Comparison of ENCODE assay signal across 14 cellular contexts in genomic region chr1:151012684-151013471, GRCh38. TPM values are rescaled to one million over a fixed set of nuclear protein-coding genes. Genes with fewer than 3 reads are reported as not detected.
DNase-seq lines count a peak whose midpoint lies in the region; ATAC-seq and TF ChIP-seq lines count a peak whose summit lies in the region.
"Had no signal": no experiment of that assay in that cellular context is flagged by ENCODE, and none has a peak within 500 bp of the region (broad histone marks: within the 10 kb centered on the region; RNA-seq: fewer than 3 reads in every experiment).

No MANE protein-coding gene starts in this region.

- H3K4me1 ChIP-seq in Loucy (ENCODE audit: insufficient read depth, low read length, poor library complexity, severe bottlenecking): peaks cover 50% of the 10 kb centered on the region
- peaks cover 3% of the 10 kb centered on the region for H3K4me1 ChIP-seq in fibroblast of lung (ENCODE audit: control insufficient read depth, extremely low read depth, insufficient read depth, low read length)
- peaks cover 49% of the 10 kb centered on the region in 2 donors for H3K4me1 ChIP-seq in thyroid gland

- 76% methylated on average over 14 of the region's 14 CpGs for WGBS in thyroid gland, 2 donors

- intact Hi-C loops in thyroid gland (cut with DNase I): no loop called here

- H4K20me1 ChIP-seq in Loucy (ENCODE audit: insufficient read depth, low read length, poor library complexity, severe bottlenecking): no peaks in the 10 kb centered on the region
- no peaks in the 10 kb centered on the region for H4K20me1 ChIP-seq in fibroblast of lung (ENCODE audit: control insufficient read depth, extremely low read depth, insufficient read depth, low read length)

- no peak for TF ChIP-seq CTCF in Loucy (conservative IDR thresholded peaks at IDR 0.05; ENCODE audit: low read length)
- TF ChIP-seq CTCF in fibroblast of lung (conservative IDR thresholded peaks at IDR 0.05 in 1 of 2, IDR thresholded peaks at IDR 0.05 in 1 of 2; ENCODE audit: low read depth in 1 of 2, low read length in 2 of 2): no peak
- no peak for TF ChIP-seq CTCF in mesothelial cell of epicardium (IDR thresholded peaks at IDR 0.05; ENCODE audit: unreplicated experiment)
- no peak for TF ChIP-seq CTCF in thyroid gland (IDR thresholded peaks at IDR 0.05)

- H3K4me3 ChIP-seq in Loucy (ENCODE audit: low read length, poor library complexity, severe bottlenecking) (peak overlapping the region; percentile 15), fibroblast of lung (replicated peaks in 1 of 4; ENCODE audit: control extremely low read depth in 1 of 4, insufficient read depth in 1 of 4, low read depth in 3 of 4, low read length in 4 of 4) (no peak overlapping the region), thyroid gland (replicated peaks in 1 of 3) (no peak overlapping the region)

- peak overlapping the region; percentile 17 for H3K9ac ChIP-seq in Loucy (ENCODE audit: low read depth, low read length, poor library complexity, severe bottlenecking)
- no peak overlapping the region for H3K9ac ChIP-seq in fibroblast of lung (ENCODE audit: insufficient read depth, low read length)

- H2AFZ ChIP-seq in Loucy (ENCODE audit: low read length) (no peak overlapping the region), fibroblast of lung (ENCODE audit: low read length) (no peak overlapping the region)

- DNase-seq in fibroblast of lung (ENCODE audit: low read depth in 2 of 2): peak in 1 of 2 donors; percentile 51
- DNase-seq in mesothelial cell of epicardium (ENCODE audit: low spot score in 2 of 2, unreplicated experiment in 2 of 2): no peak
- peak; percentile 44 to 60 for DNase-seq in thyroid gland
- no peak for DNase-seq in NCI-H2196 treated with DMSO at 0.1 percent for 48 hours (lab: John Stamatoyannopoulos, UW; ENCODE audit: unreplicated experiment)
- no peak for DNase-seq in NCI-H748 treated with DMSO at 0.1 percent for 48 hours (lab: John Stamatoyannopoulos, UW)
- DNase-seq: activated naive CD4-positive, alpha-beta T cell treated with anti-CD3 and anti-CD28 coated beads, Interleukin-2, amount 10 ng/mL, durations not matched to agents 7 days and 5 days; foreskin melanocyte; NCI-H1417 treated with DMSO at 0.1 percent for 48 hours; NCI-H526 treated with DMSO at 0.1 percent for 48 hours; stimulated activated CD4-positive, alpha-beta T cell treated with anti-CD3 and anti-CD28 coated beads, Interleukin-4, amount 100 ng/mL, for 1 hour; stimulated activated naive B cell treated with anti-CD40 and anti-IgM and Interleukin-4, amounts not matched to agents 10 μg/mL and 1 μg/mL and 100 μg/mL, for 72 hours had no signal

- no peak overlapping the region for H3K4me3 Mint-ChIP-seq in mesothelial cell of epicardium
- H3K4me3 Mint-ChIP-seq: activated naive CD4-positive, alpha-beta T cell treated with anti-CD3 and anti-CD28 coated beads, Interleukin-2, amount 10 ng/mL, durations not matched to agents 7 days and 5 days; stimulated activated naive B cell treated with anti-CD40 and anti-IgM and Interleukin-4, amounts not matched to agents 10 μg/mL and 1 μg/mL and 100 μg/mL, for 72 hours had no signal

- peaks cover 31% of the 10 kb centered on the region for H3K4me1 Mint-ChIP-seq in mesothelial cell of epicardium

- peaks cover 7% of the 10 kb centered on the region; the same call in 1 of the 2 replicates for H3F3A ChIP-seq in Loucy (ENCODE audit: low read depth)

- H3K36me3 ChIP-seq in Loucy (ENCODE audit: insufficient read depth, low read length): no peaks in the 10 kb centered on the region
- no peaks in the 10 kb centered on the region for H3K36me3 ChIP-seq in fibroblast of lung (ENCODE audit: control insufficient read depth, insufficient read depth, low read length)
- H3K36me3 ChIP-seq in thyroid gland: peaks cover 0 to 3% of the 10 kb centered on the region in 2 donors

- H3K27me3 Mint-ChIP-seq in mesothelial cell of epicardium (ENCODE audit: low read depth): no peaks in the 10 kb centered on the region
- H3K27me3 Mint-ChIP-seq: activated naive CD4-positive, alpha-beta T cell treated with anti-CD3 and anti-CD28 coated beads, Interleukin-2, amount 10 ng/mL, durations not matched to agents 7 days and 5 days; stimulated activated naive B cell treated with anti-CD40 and anti-IgM and Interleukin-4, amounts not matched to agents 10 μg/mL and 1 μg/mL and 100 μg/mL, for 72 hours had no signal

- TF ChIP-seq POLR2A in thyroid gland (IDR thresholded peaks at IDR 0.05): no peak

- no peak for ATAC-seq in GM18858 (IDR thresholded peaks at IDR 0.05; ENCODE audit: unreplicated experiment)
- ATAC-seq: HCT116; stimulated activated naive B cell treated with anti-CD40 and anti-IgM and Interleukin-4, amounts not matched to agents 10 μg/mL and 1 μg/mL and 100 μg/mL, for 72 hours had no signal

- H3K36me3 Mint-ChIP-seq in mesothelial cell of epicardium: peaks cover 2% of the 10 kb centered on the region

- H3K9me2 ChIP-seq in Loucy (replicated peaks; ENCODE audit: low read depth, low read length): no peaks in the 10 kb centered on the region

- no peaks in the 10 kb centered on the region for H3K9me3 ChIP-seq in Loucy (ENCODE audit: insufficient read depth, low read depth, low read length)
- H3K9me3 ChIP-seq in fibroblast of lung (ENCODE audit: control insufficient read depth, insufficient read depth, low read depth, low read length): no peaks in the 10 kb centered on the region
- no peaks in the 10 kb centered on the region for H3K9me3 ChIP-seq in thyroid gland

- peak overlapping the region; percentile 16 for H3K27ac ChIP-seq in fibroblast of lung (ENCODE audit: insufficient read depth, low read length)
- H3K27ac ChIP-seq in thyroid gland: peak overlapping the region; percentile 94 to 98 (median 96)

- peak overlapping the region; percentile 71 for H3K27ac Mint-ChIP-seq in mesothelial cell of epicardium
- H3K27ac Mint-ChIP-seq: activated naive CD4-positive, alpha-beta T cell treated with anti-CD3 and anti-CD28 coated beads, Interleukin-2, amount 10 ng/mL, durations not matched to agents 7 days and 5 days; stimulated activated naive B cell treated with anti-CD40 and anti-IgM and Interleukin-4, amounts not matched to agents 10 μg/mL and 1 μg/mL and 100 μg/mL, for 72 hours had no signal

- H3K79me2 ChIP-seq in Loucy (ENCODE audit: insufficient read depth, low read length): peaks cover 34% of the 10 kb centered on the region
- H3K79me2 ChIP-seq in fibroblast of lung (ENCODE audit: control insufficient read depth, insufficient read depth, low read length): no peaks in the 10 kb centered on the region

- peak overlapping the region; percentile 48 for H3K4me2 ChIP-seq in Loucy (ENCODE audit: low read depth, low read length, poor library complexity, severe bottlenecking)
- no peak overlapping the region for H3K4me2 ChIP-seq in fibroblast of lung (ENCODE audit: extremely low read depth, insufficient read depth, low read length)

- H3K9me3 Mint-ChIP-seq in mesothelial cell of epicardium: no peaks in the 10 kb centered on the region
- H3K9me3 Mint-ChIP-seq: activated naive CD4-positive, alpha-beta T cell treated with anti-CD3 and anti-CD28 coated beads, Interleukin-2, amount 10 ng/mL, durations not matched to agents 7 days and 5 days; stimulated activated naive B cell treated with anti-CD40 and anti-IgM and Interleukin-4, amounts not matched to agents 10 μg/mL and 1 μg/mL and 100 μg/mL, for 72 hours had no signal

- H3K27me3 ChIP-seq in Loucy (ENCODE audit: insufficient read depth, low read length, poor library complexity, severe bottlenecking) (no peaks in the 10 kb centered on the region), fibroblast of lung (ENCODE audit: control insufficient read depth, insufficient read depth, low read length) (no peaks in the 10 kb centered on the region), thyroid gland (no peaks in the 10 kb centered on the region)

RNA-seq across cellular contexts. Expression of gene PRUNE1, which starts 4.6 kb away (rescaled TPM):
- 6.3 and 7.2 TPM in 2 replicates for total RNA-seq in fibroblast of lung
- 11.8 and 16.6 TPM in 2 replicates for polyA plus RNA-seq in fibroblast of lung
- 5.9 and 8.2 TPM in 2 replicates for polyA plus RNA-seq in fibroblast of lung (2012)
- 9.5 and 11.0 TPM in 2 replicates for polyA minus RNA-seq in fibroblast of lung (ENCODE audit: low replicate concordance)
- 25.0 to 25.8 TPM (median 25.4 TPM) in 3 replicates for total RNA-seq in mesothelial cell of epicardium
- total RNA-seq in thyroid gland: 10 to 100 TPM; 66.0 to 79.0 (median 76.3) TPM

RNA-seq across cellular contexts. Expression of gene MINDY1, which starts 6.2 kb away (rescaled TPM):
- total RNA-seq in fibroblast of lung (9.2 and 17.3 TPM in 2 replicates), mesothelial cell of epicardium (29.7 to 31.7 TPM (median 30.9 TPM) in 3 replicates), thyroid gland (100 to 1,000 TPM in 1 of 4 donors, 10 to 100 TPM in 3; 50.9 to 103 (median 90.4) TPM)
- 10.1 and 11.7 TPM in 2 replicates for polyA plus RNA-seq in fibroblast of lung
- 10.4 and 14.0 TPM in 2 replicates for polyA plus RNA-seq in fibroblast of lung (2012)
- polyA minus RNA-seq in fibroblast of lung (ENCODE audit: low replicate concordance): 38.7 and 54.7 TPM in 2 replicates

RNA-seq across cellular contexts. Expression of gene BNIPL, which starts 23.5 kb away (rescaled TPM):
- total RNA-seq in fibroblast of lung (under 0.01 and 0.33 TPM in 2 replicates), mesothelial cell of epicardium (4.2 to 5.7 TPM (median 4.6 TPM) in 3 replicates), thyroid gland (10 to 100 TPM in 1 of 4 donors, 1 to 10 TPM in 3; 4.0 to 16.8 (median 5.0) TPM)
- 0.07 and 0.10 TPM in 2 replicates for polyA plus RNA-seq in fibroblast of lung
- 0.17 TPM in 1 of 2 replicates, not detected in the other for polyA plus RNA-seq in fibroblast of lung (2012)
- not detected in 2 replicates for polyA minus RNA-seq in fibroblast of lung (ENCODE audit: low replicate concordance)

RNA-seq across cellular contexts. Expression of gene ANXA9, which starts 30.8 kb away (rescaled TPM):
- total RNA-seq in fibroblast of lung (under 0.01 and 0.33 TPM in 2 replicates), mesothelial cell of epicardium (1.2 TPM in 3 replicates), thyroid gland (10 to 100 TPM in 2 of 4 donors, 1 to 10 TPM in 2; 5.8 to 14.9 (median 10.0) TPM)
- polyA plus RNA-seq in fibroblast of lung: 0.03 and 0.07 TPM in 2 replicates
- polyA plus RNA-seq in fibroblast of lung (2012): 0.53 and 0.71 TPM in 2 replicates
- 0.75 TPM in 1 of 2 replicates, not detected in the other for polyA minus RNA-seq in fibroblast of lung (ENCODE audit: low replicate concordance)

RNA-seq across cellular contexts. Expression of gene C1orf56, which starts 34.7 kb away (rescaled TPM):
- total RNA-seq in fibroblast of lung (2.8 and 3.5 TPM in 2 replicates), mesothelial cell of epicardium (4.2 to 4.6 TPM (median 4.2 TPM) in 3 replicates), thyroid gland (10 to 100 TPM in 3 of 4 donors, 1 to 10 TPM in 1; 7.8 to 22.6 (median 14.8) TPM)
- polyA plus RNA-seq in fibroblast of lung: 1.4 and 1.5 TPM in 2 replicates
- polyA plus RNA-seq in fibroblast of lung (2012): 2.5 and 3.5 TPM in 2 replicates
- 1.5 and 13.8 TPM in 2 replicates for polyA minus RNA-seq in fibroblast of lung (ENCODE audit: low replicate concordance)

Comparison
In these comparisons a context has a peak if more than half of its experiments do, and no peak if none do; other contexts are left out.
1. DNase-seq: peak in thyroid gland (2 of 2); none in mesothelial cell of epicardium (0 of 2), NCI-H2196 treated with DMSO at 0.1 percent for 48 hours (single experiment) and NCI-H748 treated with DMSO at 0.1 percent for 48 hours (single experiment).